1 cellular context compared by ENCODE assay signal in the genomic region with DNA sequence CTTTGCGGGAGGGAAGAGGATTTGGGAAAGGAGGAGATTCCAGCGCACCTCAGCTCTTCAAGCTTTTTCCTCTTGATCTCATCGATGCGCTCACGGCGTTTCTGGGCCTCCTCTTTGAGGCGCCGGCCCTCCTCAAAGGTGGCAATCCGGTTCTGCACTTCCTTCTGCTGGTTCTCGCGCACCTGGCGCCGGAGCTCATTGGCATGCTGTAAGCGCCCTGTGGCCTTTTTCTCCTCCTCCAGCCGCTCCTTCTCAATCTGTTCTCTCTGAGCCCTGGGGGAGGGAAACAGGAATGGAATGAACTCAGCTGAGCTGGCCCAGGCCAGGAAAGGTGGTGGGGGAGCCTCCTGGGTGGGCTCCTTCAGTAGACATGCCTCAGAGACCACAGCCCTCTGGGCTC.
TF ChIP-seq lines count a peak whose summit lies in the region.

No MANE protein-coding gene starts in this region.

TF ChIP-seq in GM23338, 12 proteins besides CTCF, POLR2A, EP300 and RAD21 (continued from another document):
- TF ChIP-seq JUNB (IDR thresholded peaks at IDR 0.05; ENCODE audit: unreplicated experiment) (no peak), EZH2 (IDR thresholded peaks at IDR 0.05; ENCODE audit: low read depth, unreplicated experiment) (no peak), NANOG (IDR thresholded peaks at IDR 0.05; ENCODE audit: borderline replicate concordance) (no peak), CREB1 (CRISPR knock-in tag; IDR thresholded peaks at IDR 0.05; ENCODE audit: low read depth) (no peak)
